Comparison of ENCODE assay signal across 26 cellular contexts in genomic region chr12:112535017-112535416, GRCh38.
"Had no signal": no experiment of that assay in that cellular context is flagged by ENCODE, and none has a peak within 500 bp of the region (broad histone marks: within the 10 kb centered on the region; RNA-seq: fewer than 3 reads in every experiment).

No MANE protein-coding gene starts in this region.

- H3K4me1 ChIP-seq: esophagus squamous epithelium, gastrocnemius medialis, heart right ventricle, left lung, lower lobe of right lung had no signal

- H3K4me3 Mint-ChIP-seq: dendritic cell treated with granulocyte-macrophage colony-stimulating factor and Interleukin-4, amounts not matched to agents 40 ng/mL and 50 ng/mL, for 4 days; effector memory CD8-positive, alpha-beta T cell; mesothelial cell of epicardium; naive B cell had no signal

- ATAC-seq: effector memory CD8-positive, alpha-beta T cell; esophagus mucosa; gastrocnemius medialis; heart right ventricle; left cardiac atrium; left lung; left ventricle myocardium superior; lower lobe of right lung; mucosa of descending colon had no signal

- H3K36me3 Mint-ChIP-seq: mesothelial cell of epicardium, naive B cell had no signal

- DNase-seq: cortex of kidney; effector CD8-positive, alpha-beta T cell; effector memory CD8-positive, alpha-beta T cell; erythroblast; esophagus squamous epithelium; foreskin fibroblast; foreskin melanocyte; gastrocnemius medialis; glutamatergic neuron; head of caudate nucleus; heart right ventricle; hippocampal formation; left cardiac atrium; left lung; left ventricle myocardium superior; lower lobe of right lung; mesenchymal stem cell; mucosa of descending colon; naive B cell had no signal

- H3K36me3 ChIP-seq: esophagus squamous epithelium, gastrocnemius medialis, heart right ventricle, left lung, lower lobe of right lung had no signal

- H3K27me3 ChIP-seq: gastrocnemius medialis, left lung had no signal

- H3K27me3 Mint-ChIP-seq: dendritic cell treated with granulocyte-macrophage colony-stimulating factor and Interleukin-4, amounts not matched to agents 40 ng/mL and 50 ng/mL, for 4 days had no signal

- H3K4me3 ChIP-seq: esophagus squamous epithelium, gastrocnemius medialis, heart right ventricle, left lung, lower lobe of right lung, mucosa of descending colon had no signal

- H3K27ac ChIP-seq: epithelial cell of prostate, esophagus squamous epithelium, gastrocnemius medialis, heart right ventricle, left lung, lower lobe of right lung had no signal

- H3K9me3 ChIP-seq: esophagus squamous epithelium, gastrocnemius medialis, left lung, lower lobe of right lung, mucosa of descending colon had no signal

- FAIRE-seq: colon, islet of Langerhans, keratinocyte had no signal

- H3K9me3 Mint-ChIP-seq: dendritic cell treated with granulocyte-macrophage colony-stimulating factor and Interleukin-4, amounts not matched to agents 40 ng/mL and 50 ng/mL, for 4 days; effector memory CD8-positive, alpha-beta T cell; mesothelial cell of epicardium had no signal

- H3K27ac Mint-ChIP-seq: dendritic cell treated with granulocyte-macrophage colony-stimulating factor and Interleukin-4, amounts not matched to agents 40 ng/mL and 50 ng/mL, for 4 days; effector memory CD8-positive, alpha-beta T cell; mesothelial cell of epicardium had no signal
